ENCODE assay signal across 1 cellular context in genomic region chr7:106625678-106626301, GRCh38.
TF ChIP-seq lines count a peak whose summit lies in the region.

No MANE protein-coding gene starts in this region.

TF ChIP-seq in K562, 482 proteins besides CTCF, POLR2A, EP300 and RAD21 (continued from another document and continues in another):
- TF ChIP-seq ZBTB40 (IDR thresholded peaks at IDR 0.05) (no peak), ZBTB40 (CRISPR knock-in tag; IDR thresholded peaks at IDR 0.05) (no peak), TAF7 (tag; IDR thresholded peaks at IDR 0.05) (no peak), FOS (IDR thresholded peaks at IDR 0.05; ENCODE audit: extremely low read depth, insufficient read length) (no peak), L3MBTL2 (IDR thresholded peaks at IDR 0.05) (peak; percentile 69), ZNF830 (CRISPR knock-in tag; IDR thresholded peaks at IDR 0.05) (no peak), GATAD2A (IDR thresholded peaks at IDR 0.05) (no peak), HDAC8 (tag; IDR thresholded peaks at IDR 0.05) (no peak), CTBP1 (IDR thresholded peaks at IDR 0.05; ENCODE audit: borderline replicate concordance) (peak; percentile 58; the same call in 1 of the 2 replicates), GABPB1 (CRISPR knock-in tag; IDR thresholded peaks at IDR 0.05) (no peak), NR4A1 (CRISPR knock-in tag; IDR thresholded peaks at IDR 0.05) (no peak), NR4A1 (tag; IDR thresholded peaks at IDR 0.05) (peak; percentile 87), FOSL1 (tag; conservative IDR thresholded peaks at IDR 0.05) (peak; percentile 30; the same call in 1 of the 2 replicates), RREB1 (CRISPR knock-in tag; IDR thresholded peaks at IDR 0.05) (0 out of 2 replicates have a peak, but pooled peaks have one; percentile 17), TAF15 (IDR thresholded peaks at IDR 0.05; ENCODE audit: low read depth, low read length) (no peak), FOXA1 (IDR thresholded peaks at IDR 0.05; ENCODE audit: borderline replicate concordance) (no peak)
- TF ChIP-seq, protein P1, sequence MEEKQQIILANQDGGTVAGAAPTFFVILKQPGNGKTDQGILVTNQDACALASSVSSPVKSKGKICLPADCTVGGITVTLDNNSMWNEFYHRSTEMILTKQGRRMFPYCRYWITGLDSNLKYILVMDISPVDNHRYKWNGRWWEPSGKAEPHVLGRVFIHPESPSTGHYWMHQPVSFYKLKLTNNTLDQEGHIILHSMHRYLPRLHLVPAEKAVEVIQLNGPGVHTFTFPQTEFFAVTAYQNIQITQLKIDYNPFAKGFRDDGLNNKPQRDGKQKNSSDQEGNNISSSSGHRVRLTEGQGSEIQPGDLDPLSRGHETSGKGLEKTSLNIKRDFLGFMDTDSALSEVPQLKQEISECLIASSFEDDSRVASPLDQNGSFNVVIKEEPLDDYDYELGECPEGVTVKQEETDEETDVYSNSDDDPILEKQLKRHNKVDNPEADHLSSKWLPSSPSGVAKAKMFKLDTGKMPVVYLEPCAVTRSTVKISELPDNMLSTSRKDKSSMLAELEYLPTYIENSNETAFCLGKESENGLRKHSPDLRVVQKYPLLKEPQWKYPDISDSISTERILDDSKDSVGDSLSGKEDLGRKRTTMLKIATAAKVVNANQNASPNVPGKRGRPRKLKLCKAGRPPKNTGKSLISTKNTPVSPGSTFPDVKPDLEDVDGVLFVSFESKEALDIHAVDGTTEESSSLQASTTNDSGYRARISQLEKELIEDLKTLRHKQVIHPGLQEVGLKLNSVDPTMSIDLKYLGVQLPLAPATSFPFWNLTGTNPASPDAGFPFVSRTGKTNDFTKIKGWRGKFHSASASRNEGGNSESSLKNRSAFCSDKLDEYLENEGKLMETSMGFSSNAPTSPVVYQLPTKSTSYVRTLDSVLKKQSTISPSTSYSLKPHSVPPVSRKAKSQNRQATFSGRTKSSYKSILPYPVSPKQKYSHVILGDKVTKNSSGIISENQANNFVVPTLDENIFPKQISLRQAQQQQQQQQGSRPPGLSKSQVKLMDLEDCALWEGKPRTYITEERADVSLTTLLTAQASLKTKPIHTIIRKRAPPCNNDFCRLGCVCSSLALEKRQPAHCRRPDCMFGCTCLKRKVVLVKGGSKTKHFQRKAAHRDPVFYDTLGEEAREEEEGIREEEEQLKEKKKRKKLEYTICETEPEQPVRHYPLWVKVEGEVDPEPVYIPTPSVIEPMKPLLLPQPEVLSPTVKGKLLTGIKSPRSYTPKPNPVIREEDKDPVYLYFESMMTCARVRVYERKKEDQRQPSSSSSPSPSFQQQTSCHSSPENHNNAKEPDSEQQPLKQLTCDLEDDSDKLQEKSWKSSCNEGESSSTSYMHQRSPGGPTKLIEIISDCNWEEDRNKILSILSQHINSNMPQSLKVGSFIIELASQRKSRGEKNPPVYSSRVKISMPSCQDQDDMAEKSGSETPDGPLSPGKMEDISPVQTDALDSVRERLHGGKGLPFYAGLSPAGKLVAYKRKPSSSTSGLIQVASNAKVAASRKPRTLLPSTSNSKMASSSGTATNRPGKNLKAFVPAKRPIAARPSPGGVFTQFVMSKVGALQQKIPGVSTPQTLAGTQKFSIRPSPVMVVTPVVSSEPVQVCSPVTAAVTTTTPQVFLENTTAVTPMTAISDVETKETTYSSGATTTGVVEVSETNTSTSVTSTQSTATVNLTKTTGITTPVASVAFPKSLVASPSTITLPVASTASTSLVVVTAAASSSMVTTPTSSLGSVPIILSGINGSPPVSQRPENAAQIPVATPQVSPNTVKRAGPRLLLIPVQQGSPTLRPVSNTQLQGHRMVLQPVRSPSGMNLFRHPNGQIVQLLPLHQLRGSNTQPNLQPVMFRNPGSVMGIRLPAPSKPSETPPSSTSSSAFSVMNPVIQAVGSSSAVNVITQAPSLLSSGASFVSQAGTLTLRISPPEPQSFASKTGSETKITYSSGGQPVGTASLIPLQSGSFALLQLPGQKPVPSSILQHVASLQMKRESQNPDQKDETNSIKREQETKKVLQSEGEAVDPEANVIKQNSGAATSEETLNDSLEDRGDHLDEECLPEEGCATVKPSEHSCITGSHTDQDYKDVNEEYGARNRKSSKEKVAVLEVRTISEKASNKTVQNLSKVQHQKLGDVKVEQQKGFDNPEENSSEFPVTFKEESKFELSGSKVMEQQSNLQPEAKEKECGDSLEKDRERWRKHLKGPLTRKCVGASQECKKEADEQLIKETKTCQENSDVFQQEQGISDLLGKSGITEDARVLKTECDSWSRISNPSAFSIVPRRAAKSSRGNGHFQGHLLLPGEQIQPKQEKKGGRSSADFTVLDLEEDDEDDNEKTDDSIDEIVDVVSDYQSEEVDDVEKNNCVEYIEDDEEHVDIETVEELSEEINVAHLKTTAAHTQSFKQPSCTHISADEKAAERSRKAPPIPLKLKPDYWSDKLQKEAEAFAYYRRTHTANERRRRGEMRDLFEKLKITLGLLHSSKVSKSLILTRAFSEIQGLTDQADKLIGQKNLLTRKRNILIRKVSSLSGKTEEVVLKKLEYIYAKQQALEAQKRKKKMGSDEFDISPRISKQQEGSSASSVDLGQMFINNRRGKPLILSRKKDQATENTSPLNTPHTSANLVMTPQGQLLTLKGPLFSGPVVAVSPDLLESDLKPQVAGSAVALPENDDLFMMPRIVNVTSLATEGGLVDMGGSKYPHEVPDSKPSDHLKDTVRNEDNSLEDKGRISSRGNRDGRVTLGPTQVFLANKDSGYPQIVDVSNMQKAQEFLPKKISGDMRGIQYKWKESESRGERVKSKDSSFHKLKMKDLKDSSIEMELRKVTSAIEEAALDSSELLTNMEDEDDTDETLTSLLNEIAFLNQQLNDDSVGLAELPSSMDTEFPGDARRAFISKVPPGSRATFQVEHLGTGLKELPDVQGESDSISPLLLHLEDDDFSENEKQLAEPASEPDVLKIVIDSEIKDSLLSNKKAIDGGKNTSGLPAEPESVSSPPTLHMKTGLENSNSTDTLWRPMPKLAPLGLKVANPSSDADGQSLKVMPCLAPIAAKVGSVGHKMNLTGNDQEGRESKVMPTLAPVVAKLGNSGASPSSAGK (IDR thresholded peaks at IDR 0.05), result no peak; the same call in 1 of the 2 replicates
- TF ChIP-seq, protein P2, sequence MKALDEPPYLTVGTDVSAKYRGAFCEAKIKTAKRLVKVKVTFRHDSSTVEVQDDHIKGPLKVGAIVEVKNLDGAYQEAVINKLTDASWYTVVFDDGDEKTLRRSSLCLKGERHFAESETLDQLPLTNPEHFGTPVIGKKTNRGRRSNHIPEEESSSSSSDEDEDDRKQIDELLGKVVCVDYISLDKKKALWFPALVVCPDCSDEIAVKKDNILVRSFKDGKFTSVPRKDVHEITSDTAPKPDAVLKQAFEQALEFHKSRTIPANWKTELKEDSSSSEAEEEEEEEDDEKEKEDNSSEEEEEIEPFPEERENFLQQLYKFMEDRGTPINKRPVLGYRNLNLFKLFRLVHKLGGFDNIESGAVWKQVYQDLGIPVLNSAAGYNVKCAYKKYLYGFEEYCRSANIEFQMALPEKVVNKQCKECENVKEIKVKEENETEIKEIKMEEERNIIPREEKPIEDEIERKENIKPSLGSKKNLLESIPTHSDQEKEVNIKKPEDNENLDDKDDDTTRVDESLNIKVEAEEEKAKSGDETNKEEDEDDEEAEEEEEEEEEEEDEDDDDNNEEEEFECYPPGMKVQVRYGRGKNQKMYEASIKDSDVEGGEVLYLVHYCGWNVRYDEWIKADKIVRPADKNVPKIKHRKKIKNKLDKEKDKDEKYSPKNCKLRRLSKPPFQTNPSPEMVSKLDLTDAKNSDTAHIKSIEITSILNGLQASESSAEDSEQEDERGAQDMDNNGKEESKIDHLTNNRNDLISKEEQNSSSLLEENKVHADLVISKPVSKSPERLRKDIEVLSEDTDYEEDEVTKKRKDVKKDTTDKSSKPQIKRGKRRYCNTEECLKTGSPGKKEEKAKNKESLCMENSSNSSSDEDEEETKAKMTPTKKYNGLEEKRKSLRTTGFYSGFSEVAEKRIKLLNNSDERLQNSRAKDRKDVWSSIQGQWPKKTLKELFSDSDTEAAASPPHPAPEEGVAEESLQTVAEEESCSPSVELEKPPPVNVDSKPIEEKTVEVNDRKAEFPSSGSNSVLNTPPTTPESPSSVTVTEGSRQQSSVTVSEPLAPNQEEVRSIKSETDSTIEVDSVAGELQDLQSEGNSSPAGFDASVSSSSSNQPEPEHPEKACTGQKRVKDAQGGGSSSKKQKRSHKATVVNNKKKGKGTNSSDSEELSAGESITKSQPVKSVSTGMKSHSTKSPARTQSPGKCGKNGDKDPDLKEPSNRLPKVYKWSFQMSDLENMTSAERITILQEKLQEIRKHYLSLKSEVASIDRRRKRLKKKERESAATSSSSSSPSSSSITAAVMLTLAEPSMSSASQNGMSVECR (CRISPR knock-in tag; IDR thresholded peaks at IDR 0.05), result no peak
